In genomic region chr12:57783861-57784260, GRCh38 we compare ENCODE assay signal across 13 cellular contexts. TPM values are rescaled to one million over a fixed set of nuclear protein-coding genes. Genes with fewer than 3 reads are reported as not detected.
DNase-seq lines count a peak whose midpoint lies in the region; ATAC-seq lines count a peak whose summit lies in the region.
"Had no signal": no experiment of that assay in that cellular context is flagged by ENCODE, and none has a peak within 500 bp of the region (broad histone marks: within the 10 kb centered on the region; RNA-seq: fewer than 3 reads in every experiment).

No MANE protein-coding gene starts in this region.

- H3K27ac Mint-ChIP-seq in stimulated activated naive CD8-positive, alpha-beta T cell treated with anti-CD3 and anti-CD28 coated beads, Interleukin-15, Interleukin-2, amounts not matched to agents 100 ng/mL and 50 ng/mL, for 24 hours = no peak overlapping the region
- peak overlapping the region; percentile 19 for H3K27ac Mint-ChIP-seq in activated CD4-positive, alpha-beta memory T cell treated with anti-CD3 and anti-CD28 coated beads for 36 hours
- H3K27ac Mint-ChIP-seq in memory B cell = no peak overlapping the region

- H3K9me3 Mint-ChIP-seq in stimulated activated naive CD8-positive, alpha-beta T cell treated with anti-CD3 and anti-CD28 coated beads, Interleukin-15, Interleukin-2, amounts not matched to agents 100 ng/mL and 50 ng/mL, for 24 hours = no peaks in the 10 kb centered on the region
- no peaks in the 10 kb centered on the region for H3K9me3 Mint-ChIP-seq in activated CD4-positive, alpha-beta memory T cell treated with anti-CD3 and anti-CD28 coated beads for 36 hours
- H3K9me3 Mint-ChIP-seq in memory B cell = no peaks in the 10 kb centered on the region

- no peak for ATAC-seq in stimulated activated naive CD8-positive, alpha-beta T cell treated with anti-CD3 and anti-CD28 coated beads, Interleukin-15, Interleukin-2, amounts not matched to agents 100 U/mL and 50 U/mL, for 24 hours
- ATAC-seq in memory B cell (ENCODE audit: low read depth) = no peak

- peaks cover 33% of the 10 kb centered on the region for H3K4me1 Mint-ChIP-seq in stimulated activated naive CD8-positive, alpha-beta T cell treated with anti-CD3 and anti-CD28 coated beads, Interleukin-15, Interleukin-2, amounts not matched to agents 100 ng/mL and 50 ng/mL, for 24 hours (ENCODE audit: low read depth)
- peaks cover 33% of the 10 kb centered on the region for H3K4me1 Mint-ChIP-seq in activated CD4-positive, alpha-beta memory T cell treated with anti-CD3 and anti-CD28 coated beads for 36 hours (ENCODE audit: low read depth)
- peaks cover 20% of the 10 kb centered on the region for H3K4me1 Mint-ChIP-seq in memory B cell

- H3K27me3 Mint-ChIP-seq in stimulated activated naive CD8-positive, alpha-beta T cell treated with anti-CD3 and anti-CD28 coated beads, Interleukin-15, Interleukin-2, amounts not matched to agents 100 ng/mL and 50 ng/mL, for 24 hours = no peaks in the 10 kb centered on the region
- no peaks in the 10 kb centered on the region for H3K27me3 Mint-ChIP-seq in activated CD4-positive, alpha-beta memory T cell treated with anti-CD3 and anti-CD28 coated beads for 36 hours
- no peaks in the 10 kb centered on the region for H3K27me3 Mint-ChIP-seq in memory B cell

- POLR2A ChIA-PET in activated CD4-positive, alpha-beta memory T cell treated with anti-CD3 and anti-CD28 coated beads for 36 hours (lab: Charles Lee) = interaction anchor here (0.7 to 1.6 kb wide), 2 partner anchors 36 to 62 kb away, joined by 3 to 5 read pairs; partner anchors contain the start of gene CTDSP2

- peak overlapping the region; percentile 73 for H3K4me3 Mint-ChIP-seq in stimulated activated naive CD8-positive, alpha-beta T cell treated with anti-CD3 and anti-CD28 coated beads, Interleukin-15, Interleukin-2, amounts not matched to agents 100 ng/mL and 50 ng/mL, for 24 hours
- peak overlapping the region; percentile 52 for H3K4me3 Mint-ChIP-seq in activated CD4-positive, alpha-beta memory T cell treated with anti-CD3 and anti-CD28 coated beads for 36 hours
- peak overlapping the region; percentile 73 for H3K4me3 Mint-ChIP-seq in memory B cell

- peaks cover 44% of the 10 kb centered on the region for H3K36me3 Mint-ChIP-seq in stimulated activated naive CD8-positive, alpha-beta T cell treated with anti-CD3 and anti-CD28 coated beads, Interleukin-15, Interleukin-2, amounts not matched to agents 100 ng/mL and 50 ng/mL, for 24 hours (ENCODE audit: low read depth)
- peaks cover 26% of the 10 kb centered on the region for H3K36me3 Mint-ChIP-seq in activated CD4-positive, alpha-beta memory T cell treated with anti-CD3 and anti-CD28 coated beads for 36 hours
- H3K36me3 Mint-ChIP-seq in memory B cell = peaks cover 7% of the 10 kb centered on the region

- no peak for DNase-seq in stimulated activated naive CD8-positive, alpha-beta T cell treated with anti-CD3 and anti-CD28 coated beads, Interleukin-15, Interleukin-2, amounts not matched to agents 100 U/mL and 50 U/mL, for 24 hours
- no peak for DNase-seq in activated CD4-positive, alpha-beta memory T cell treated with anti-CD3 and anti-CD28 coated beads for 36 hours
- no peak for DNase-seq in memory B cell (ENCODE audit: low spot score in 2 of 2)
- no peak for DNase-seq in MV-4-11 (lab: John Stamatoyannopoulos, UW)
- DNase-seq in C1 segment of cervical spinal cord (lab: John Stamatoyannopoulos, UW) = no peak
- DNase-seq in hypothalamus (lab: John Stamatoyannopoulos, UW) = no peak
- DNase-seq in iPS-NIHi7 (ENCODE audit: extremely low spot score) = no peak
- DNase-seq: caudate nucleus; midbrain; NCI-H345; SHP77 treated with DMSO at 0.1 percent for 48 hours; stimulated activated CD4-positive, alpha-beta T cell treated with anti-CD3 and anti-CD28 coated beads, Interleukin-15, amount 100 ng/mL, for 24 hours had no signal

- CTCF ChIA-PET in activated CD4-positive, alpha-beta memory T cell treated with anti-CD3 and anti-CD28 coated beads for 36 hours (lab: Charles Lee) = interaction anchor here (1.3 to 3.8 kb wide), 10 partner anchors 11 to 123 kb away, joined by 4 to 17 read pairs (median 8); partner anchors contain the start of genes CYP27B1 and MARCHF9

- intact Hi-C loops in activated CD4-positive, alpha-beta memory T cell treated with anti-CD3 and anti-CD28 coated beads for 36 hours (cut with micrococcal nuclease) = loop anchor here (2.0 kb wide), 2 partner anchors 63 to 115 kb away; partner anchors contain the start of gene CTDSP2

RNA-seq across cellular contexts. Expression of gene TSFM, which starts 1.3 kb away (rescaled TPM):
- 10 to 100 TPM; 45.5 to 47.2 TPM for total RNA-seq in activated CD4-positive, alpha-beta memory T cell treated with anti-CD3 and anti-CD28 coated beads for 36 hours

RNA-seq across cellular contexts. Expression of gene EEF1AKMT3, which starts 11.4 kb away (rescaled TPM):
- total RNA-seq in activated CD4-positive, alpha-beta memory T cell treated with anti-CD3 and anti-CD28 coated beads for 36 hours = 1 to 10 TPM; 3.7 to 3.9 TPM

RNA-seq across cellular contexts. Expression of gene METTL1, which starts 12.0 kb away (rescaled TPM):
- total RNA-seq in activated CD4-positive, alpha-beta memory T cell treated with anti-CD3 and anti-CD28 coated beads for 36 hours = 10 to 100 TPM; 30.0 to 32.0 TPM

RNA-seq across cellular contexts. Expression of gene CYP27B1, which starts 17.0 kb away (rescaled TPM):
- 1 to 10 TPM; 7.1 to 8.2 TPM for total RNA-seq in activated CD4-positive, alpha-beta memory T cell treated with anti-CD3 and anti-CD28 coated beads for 36 hours

RNA-seq across cellular contexts. Expression of gene MARCHF9, which starts 29.0 kb away (rescaled TPM):
- total RNA-seq in activated CD4-positive, alpha-beta memory T cell treated with anti-CD3 and anti-CD28 coated beads for 36 hours = 10 to 100 TPM; 20.9 to 21.2 TPM
